ENCODE assay signal across 8 cellular contexts in genomic region chr15:40108855-40109735, GRCh38. TPM values are rescaled to one million over a fixed set of nuclear protein-coding genes. Genes with fewer than 3 reads are reported as not detected.
DNase-seq lines count a peak whose midpoint lies in the region; ATAC-seq, FAIRE-seq and TF ChIP-seq lines count a peak whose summit lies in the region.

A gene with protein sequence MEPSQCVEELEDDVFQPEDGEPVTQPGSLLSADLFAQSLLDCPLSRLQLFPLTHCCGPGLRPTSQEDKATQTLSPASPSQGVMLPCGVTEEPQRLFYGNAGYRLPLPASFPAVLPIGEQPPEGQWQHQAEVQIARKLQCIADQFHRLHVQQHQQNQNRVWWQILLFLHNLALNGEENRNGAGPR (minus strand): TSS chr15:40108879. CDS start chr15:40106086, 2,793 bp downstream.

- H3K4me1 ChIP-seq in BLaER1 (peaks cover 67% of the 10 kb centered on the region), HepG2 (ENCODE audit: insufficient read depth, low read length) (peaks cover 78% of the 10 kb centered on the region)

- H4K20me1 ChIP-seq in BLaER1 (no peaks in the 10 kb centered on the region), HepG2 (ENCODE audit: insufficient read depth, low read length) (no peaks in the 10 kb centered on the region)

- peak; percentile 10 to 45; a peak in 1 of 4 replicates for TF ChIP-seq EP300 in HepG2 (IDR thresholded peaks at IDR 0.05; ENCODE audit: low read depth in 2 of 2, low read length in 2 of 2)
- no peak for TF ChIP-seq EP300 in HepG2 (CRISPR knock-in tag; IDR thresholded peaks at IDR 0.05; ENCODE audit: borderline replicate concordance)

- FAIRE-seq in HepG2 (lab: Jason Lieb, UNC) = peak; percentile 88

- H3K9me3 Mint-ChIP-seq in activated CD4-positive, alpha-beta T cell treated with anti-CD3 and anti-CD28 coated beads, Interleukin-2, amount 10 ng/mL, durations not matched to agents 24 days and 14 days = no peaks in the 10 kb centered on the region

- TF ChIP-seq RAD21 in HepG2 (CRISPR knock-in tag; IDR thresholded peaks at IDR 0.05) = peak; percentile 54

- H3K4me1 Mint-ChIP-seq in activated CD4-positive, alpha-beta T cell treated with anti-CD3 and anti-CD28 coated beads, Interleukin-2, amount 10 ng/mL, durations not matched to agents 24 days and 14 days = peaks cover 53% of the 10 kb centered on the region

- BruUV-seq in HepG2 (replicated peaks; lab: Mats Ljungman, UMichigan) = no TSS peak

- H3K9ac ChIP-seq in BLaER1 (peak within 1 kb of the TSS; percentile 85), HepG2 (ENCODE audit: insufficient read depth, low read depth, low read length) (peak within 1 kb of the TSS; percentile 74)

- WGBS in HepG2 (ENCODE audit: low lambda C conversion rate) = 0% methylated on average over 14 of the region's 48 CpGs

- peak within 1 kb of the TSS; percentile 20 for H2AFZ ChIP-seq in HepG2 (ENCODE audit: low read length)

- no peaks in the 10 kb centered on the region for H3K27me3 ChIP-seq in BLaER1
- H3K27me3 ChIP-seq in HepG2 (ENCODE audit: control insufficient read depth in 1 of 2, insufficient read depth in 2 of 2, low read length in 2 of 2) = no peaks in the 10 kb centered on the region

- POLR2A ChIA-PET in HepG2 (lab: Yijun Ruan, JAX) = interaction anchor here (1.1 to 14.1 kb wide), 11 partner anchors 16 to 107 kb away, joined by 3 to 371 read pairs (median 25); partner anchors contain the start of genes BUB1B and SRP14

- H3K36me3 ChIP-seq in BLaER1 (no peaks in the 10 kb centered on the region; the same call in 1 of the 2 replicates), HepG2 (replicated peaks in 1 of 2; ENCODE audit: control insufficient read depth in 1 of 2, insufficient read depth in 2 of 2, low read length in 2 of 2) (peaks cover 0 to 2% of the 10 kb centered on the region in 2 experiments; a peak in 1 of 5 replicates)

- intact Hi-C loops in activated CD4-positive, alpha-beta T cell treated with anti-CD3 and anti-CD28 coated beads, Interleukin-2, amount 10 ng/mL, durations not matched to agents 24 days and 14 days (cut with micrococcal nuclease) = loop anchor here (1.0 to 5.0 kb wide), 3 partner anchors 52 to 327 kb away; partner anchors contain the start of genes BUB1B, FSIP1 and SRP14
- intact Hi-C loops in HepG2 (cut with micrococcal nuclease; ENCODE audit: unreplicated experiment) = loop anchor here (2.0 to 10.0 kb wide), 5 partner anchors 16 to 166 kb away; partner anchors contain the start of gene BUB1B

- peaks cover 2% of the 10 kb centered on the region for H3K79me2 ChIP-seq in HepG2 (ENCODE audit: insufficient read depth, low read length)

- peak; percentile 80 for TF ChIP-seq CTCF in HepG2 (CRISPR knock-in tag; IDR thresholded peaks at IDR 0.05)

- H3K27ac ChIP-seq in BLaER1 (peak within 1 kb of the TSS; percentile 73), HepG2 (ENCODE audit: extremely low read length, insufficient read depth, low read length) (peak within 1 kb of the TSS; percentile 79)

- peaks cover 10% of the 10 kb centered on the region for H3K27me3 Mint-ChIP-seq in activated CD4-positive, alpha-beta T cell treated with anti-CD3 and anti-CD28 coated beads, Interleukin-2, amount 10 ng/mL, durations not matched to agents 24 days and 14 days

- CTCF ChIA-PET in HepG2 (lab: Yijun Ruan, JAX; ENCODE audit: low intra/inter-chr PET ratio, low total read pairs) = interaction anchor here (1.8 kb wide), 1 partner anchor 64 kb away, joined by 7 read pairs; no protein-coding TSS in a partner anchor

- H3K36me3 Mint-ChIP-seq in activated CD4-positive, alpha-beta T cell treated with anti-CD3 and anti-CD28 coated beads, Interleukin-2, amount 10 ng/mL, durations not matched to agents 24 days and 14 days (ENCODE audit: low read depth) = peaks cover 10% of the 10 kb centered on the region

- no peaks in the 10 kb centered on the region for H3K9me3 ChIP-seq in BLaER1
- no peaks in the 10 kb centered on the region for H3K9me3 ChIP-seq in HepG2 (ENCODE audit: low read length)

- 0 out of 4 replicates have a peak, but pooled peaks of 1 of the 2 experiments have one; percentile 28 for TF ChIP-seq POLR2A in HepG2 (IDR thresholded peaks at IDR 0.05; ENCODE audit: insufficient read depth in 1 of 2, low read depth in 2 of 2, low read length in 2 of 2)

- peak within 1 kb of the TSS; percentile 85 for H3K27ac Mint-ChIP-seq in activated CD4-positive, alpha-beta T cell treated with anti-CD3 and anti-CD28 coated beads, Interleukin-2, amount 10 ng/mL, durations not matched to agents 24 days and 14 days

- H3K4me2 ChIP-seq in BLaER1 = peak within 1 kb of the TSS; percentile 99
- H3K4me2 ChIP-seq in HepG2 (ENCODE audit: low read depth, low read length) = peak within 1 kb of the TSS; percentile 90

- H3K4me3 Mint-ChIP-seq in activated CD4-positive, alpha-beta T cell treated with anti-CD3 and anti-CD28 coated beads, Interleukin-2, amount 10 ng/mL, durations not matched to agents 24 days and 14 days = peak within 1 kb of the TSS; percentile 95

- DNase-seq in NCI-H526 treated with DMSO at 0.1 percent for 48 hours (lab: John Stamatoyannopoulos, UW) = peak; percentile 97
- peak; percentile 99 for DNase-seq in activated CD4-positive, alpha-beta T cell treated with anti-CD3 and anti-CD28 coated beads, Interleukin-2, amount 10 ng/mL, durations not matched to agents 24 days and 14 days
- peak; percentile 100 for DNase-seq in dermis blood vessel endothelial cell
- DNase-seq in HepG2 (ENCODE audit: low spot score) = peak; percentile 97
- peak; percentile 96 to 98 for DNase-seq in stimulated activated CD4-positive, alpha-beta T cell treated with anti-CD3 and anti-CD28 coated beads, Interleukin-2, amount 100 ng/mL, for 48 hours

- peak; percentile 66 for ATAC-seq in GM19328 (IDR thresholded peaks at IDR 0.05; ENCODE audit: unreplicated experiment)
- peak; percentile 39 for ATAC-seq in HG03469 (IDR thresholded peaks at IDR 0.05; ENCODE audit: unreplicated experiment)
- ATAC-seq in HepG2 = peak; percentile 73

- in situ Hi-C loops in HepG2 (cut with HindIII; ENCODE audit: extremely low pct_ligation_motif_present, low pct_unique_long_range_greater_than_20kb) = no loop called here

- H3K4me3 ChIP-seq in BLaER1 (peak within 1 kb of the TSS; percentile 93), HepG2 (replicated peaks in 1 of 3; ENCODE audit: insufficient read depth in 1 of 3, low read depth in 2 of 3, low read length in 3 of 3) (peak within 1 kb of the TSS; percentile 85 to 93 (median 86))

TF ChIP-seq in HepG2, 621 proteins besides CTCF, POLR2A, EP300 and RAD21 (continues in another document):
- TF ChIP-seq SMARCC2 (IDR thresholded peaks at IDR 0.05) (no peak), MAZ (IDR thresholded peaks at IDR 0.05; ENCODE audit: borderline replicate concordance, low read depth, low read length) (peak; percentile 15; the same call in 1 of the 2 replicates), MAZ (CRISPR knock-in tag; IDR thresholded peaks at IDR 0.05; ENCODE audit: low read depth) (peak; percentile 86), ZNF615 (CRISPR knock-in tag; IDR thresholded peaks at IDR 0.05; ENCODE audit: borderline replicate concordance) (no peak), NCOA5 (CRISPR knock-in tag; IDR thresholded peaks at IDR 0.05) (no peak), MYNN (CRISPR knock-in tag; IDR thresholded peaks at IDR 0.05; ENCODE audit: low read depth) (no peak), ZNF788 (CRISPR knock-in tag; IDR thresholded peaks at IDR 0.05; ENCODE audit: borderline replicate concordance) (peak; percentile 70; the same call in 1 of the 2 replicates), PHF8 (CRISPR knock-in tag; IDR thresholded peaks at IDR 0.05) (peak; percentile 48; the same call in 1 of the 2 replicates), KDM5A (IDR thresholded peaks at IDR 0.05; ENCODE audit: borderline replicate concordance, low read length) (peak; percentile 56; the same call in 1 of the 2 replicates)
- TF ChIP-seq, protein P1, sequence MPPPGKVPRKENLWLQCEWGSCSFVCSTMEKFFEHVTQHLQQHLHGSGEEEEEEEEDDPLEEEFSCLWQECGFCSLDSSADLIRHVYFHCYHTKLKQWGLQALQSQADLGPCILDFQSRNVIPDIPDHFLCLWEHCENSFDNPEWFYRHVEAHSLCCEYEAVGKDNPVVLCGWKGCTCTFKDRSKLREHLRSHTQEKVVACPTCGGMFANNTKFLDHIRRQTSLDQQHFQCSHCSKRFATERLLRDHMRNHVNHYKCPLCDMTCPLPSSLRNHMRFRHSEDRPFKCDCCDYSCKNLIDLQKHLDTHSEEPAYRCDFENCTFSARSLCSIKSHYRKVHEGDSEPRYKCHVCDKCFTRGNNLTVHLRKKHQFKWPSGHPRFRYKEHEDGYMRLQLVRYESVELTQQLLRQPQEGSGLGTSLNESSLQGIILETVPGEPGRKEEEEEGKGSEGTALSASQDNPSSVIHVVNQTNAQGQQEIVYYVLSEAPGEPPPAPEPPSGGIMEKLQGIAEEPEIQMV (CRISPR knock-in tag; IDR thresholded peaks at IDR 0.05; ENCODE audit: low read depth) = peak; percentile 70; the same call in 1 of the 2 replicates

RNA-seq across cellular contexts. Expression of the gene that starts here (rescaled TPM):
- total RNA-seq in activated CD4-positive, alpha-beta T cell treated with anti-CD3 and anti-CD28 coated beads, Interleukin-2, amount 10 ng/mL, durations not matched to agents 24 days and 14 days = 8.4 and 9.1 TPM in 2 replicates
- total RNA-seq in dermis blood vessel endothelial cell = 9.4 and 18.4 TPM in 2 replicates
- total RNA-seq in HepG2 (2016; rRNA removed; fragmentation: Illumina TruSeq; extraction: Trizol) = 5.4 and 8.7 TPM in 2 replicates
- total RNA-seq in HepG2 (2016; cell fraction: cytosol; rRNA removed; fragmentation: Illumina TruSeq; extraction: Trizol; ENCODE audit: low read depth) = 0.88 and 1.0 TPM in 2 replicates
- 5.1 and 9.6 TPM in 2 replicates for total RNA-seq in HepG2 (2016; cell fraction: insoluble cytoplasmic fraction; rRNA removed; fragmentation: Illumina TruSeq; extraction: Trizol)
- 2.8 and 3.2 TPM in 2 replicates for total RNA-seq in HepG2 (2016; cell fraction: membrane; rRNA removed; fragmentation: Illumina TruSeq; extraction: Trizol)
- 11.8 and 14.8 TPM in 2 replicates for total RNA-seq in HepG2 (2016; cell fraction: nucleus; rRNA removed; fragmentation: Illumina TruSeq; extraction: Trizol)
- 15.9 and 32.7 TPM in 2 replicates for polyA plus RNA-seq in HepG2 (2011; rRNA removed)
- polyA plus RNA-seq in HepG2 (2011; cell fraction: cytosol; rRNA removed) = 12.2 and 20.6 TPM in 2 replicates
- 28.3 and 48.7 TPM in 2 replicates for polyA plus RNA-seq in HepG2 (2011; cell fraction: nucleus; rRNA removed)
- polyA plus RNA-seq in HepG2 (2012) = 14.9 and 27.8 TPM in 2 replicates
- 0.38 and 0.44 TPM in 2 replicates for polyA plus RNA-seq in HepG2 (2016; cell fraction: cytosol; fragmentation: Illumina TruSeq; extraction: Trizol; ENCODE audit: low read depth)
- polyA plus RNA-seq in HepG2 (2016; cell fraction: insoluble cytoplasmic fraction; fragmentation: Illumina TruSeq; extraction: Trizol; ENCODE audit: low read depth) = 4.3 and 4.9 TPM in 2 replicates
- polyA plus RNA-seq in HepG2 (2016; cell fraction: membrane; fragmentation: Illumina TruSeq; extraction: Trizol; ENCODE audit: low read depth) = 0.95 and 1.0 TPM in 2 replicates
- 13.0 and 15.3 TPM in 2 replicates for polyA plus RNA-seq in HepG2 (2016; cell fraction: nucleus; fragmentation: Illumina TruSeq; extraction: Trizol; ENCODE audit: insufficient read depth, low read depth)
- 3.0 and 44.4 TPM in 2 replicates for polyA minus RNA-seq in HepG2 (2011; rRNA and poly(A)+ RNA removed; ENCODE audit: low replicate concordance)
- polyA minus RNA-seq in HepG2 (2011; cell fraction: cytosol; rRNA and poly(A)+ RNA removed) = 11.2 and 23.6 TPM in 2 replicates
- 23.4 and 35.4 TPM in 2 replicates for polyA minus RNA-seq in HepG2 (2011; cell fraction: nucleus; rRNA and poly(A)+ RNA removed)

Comparison
In these comparisons a context has a peak if more than half of its experiments do, and no peak if none do; other contexts are left out.
1. Peak in every context shown above with its lines: DNase-seq, ATAC-seq, H3K4me3 ChIP-seq and H3K27ac ChIP-seq.